Comparison of ENCODE assay signal across 8 cellular contexts in the genomic region with DNA sequence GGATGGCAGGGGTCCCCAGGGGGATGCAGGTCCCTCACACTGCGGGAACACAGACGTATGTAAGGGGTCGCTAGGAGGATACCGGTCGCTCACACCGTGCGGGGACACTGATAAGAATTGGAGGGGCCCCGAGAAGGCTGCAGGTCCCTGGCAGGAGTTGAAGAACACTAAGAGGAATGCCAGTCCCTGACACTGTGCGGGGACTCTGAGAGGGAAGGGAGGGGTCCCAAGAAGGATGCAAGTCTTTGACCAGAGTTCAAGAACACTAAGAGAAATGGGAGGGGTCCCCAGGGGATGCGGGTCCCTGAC. TPM values are rescaled to one million over a fixed set of nuclear protein-coding genes. Genes with fewer than 3 reads are reported as not detected.
DNase-seq lines count a peak whose midpoint lies in the region; ATAC-seq, FAIRE-seq and TF ChIP-seq lines count a peak whose summit lies in the region.

No MANE protein-coding gene starts in this region.

- intact Hi-C loops in ovary (cut with DNase I): loop anchor here in 3 of 4 donors (5.0 to 10.0 kb wide), 5 partner anchors 314 to 614 kb away; no protein-coding TSS in a partner anchor

- peak overlapping the region; percentile 84 for H3K27ac ChIP-seq in DND-41 (ENCODE audit: low read length)
- H3K27ac ChIP-seq in OCI-LY1 (ENCODE audit: low read depth, low read length, poor library complexity, severe bottlenecking): peak overlapping the region; percentile 5
- H3K27ac ChIP-seq in ovary: no peak overlapping the region

- no peak for FAIRE-seq in D721Med (lab: Jason Lieb, UNC)

- no peaks in the 10 kb centered on the region for H3F3A ChIP-seq in OCI-LY1 (ENCODE audit: insufficient read depth, low read length)

- H2AFZ ChIP-seq in DND-41 (ENCODE audit: low read depth, low read length) (peak overlapping the region; percentile 87), OCI-LY1 (ENCODE audit: low read length) (no peak overlapping the region)

- H3K27me3 ChIP-seq in DND-41 (ENCODE audit: insufficient read depth, low read length, poor library complexity) (no peaks in the 10 kb centered on the region), OCI-LY1 (ENCODE audit: insufficient read depth, low read length) (no peaks in the 10 kb centered on the region), ovary (no peaks in the 10 kb centered on the region)

- ATAC-seq in DND-41 (ENCODE audit: insufficient read depth, low read depth): no peak; the same call in 2 of the 3 replicates
- no peak for ATAC-seq in GM21360 (IDR thresholded peaks at IDR 0.05; ENCODE audit: unreplicated experiment)

- DNase-seq in DND-41 (no peak), epithelial cell of esophagus (ENCODE audit: low read depth) (no peak), ovary (no peak), dedifferentiated amniotic fluid mesenchymal stem cell (ENCODE audit: extremely low spot score) (no peak), cerebellar nuclear complex (lab: John Stamatoyannopoulos, UW) (no peak), D721Med (ENCODE audit: insufficient read length, low spot score) (no peak)

- 0 to 1% (median 1%) methylated on average over 10 of the region's 10 CpGs for WGBS in ovary, 3 donors

- H3K36me3 ChIP-seq in DND-41 (ENCODE audit: insufficient read depth, low read length) (peaks cover 22% of the 10 kb centered on the region), OCI-LY1 (ENCODE audit: insufficient read depth, low read length) (peaks cover 19% of the 10 kb centered on the region; the same call in 1 of the 2 replicates), ovary (no peaks in the 10 kb centered on the region)

- no peaks in the 10 kb centered on the region for H3K9me2 ChIP-seq in OCI-LY1 (ENCODE audit: low read depth, low read length)

- H4K20me1 ChIP-seq in DND-41 (ENCODE audit: insufficient read depth, low read length) (no peaks in the 10 kb centered on the region), OCI-LY1 (ENCODE audit: insufficient read depth, low read length) (no peaks in the 10 kb centered on the region)

- H3K4me2 ChIP-seq in DND-41 (ENCODE audit: insufficient read depth, low read length) (peak overlapping the region; percentile 90), OCI-LY1 (ENCODE audit: low read length) (peak overlapping the region; percentile 81)

- TF ChIP-seq POLR2A in ovary (IDR thresholded peaks at IDR 0.05): no peak

- H3K9ac ChIP-seq in DND-41 (ENCODE audit: low read depth, low read length) (peak overlapping the region; percentile 78), OCI-LY1 (ENCODE audit: low read length) (peak overlapping the region; percentile 91)

- H3K4me3 ChIP-seq in DND-41 (ENCODE audit: low read depth in 1 of 2, low read length in 2 of 2) (peak overlapping the region; percentile 58 to 91), OCI-LY1 (ENCODE audit: low read depth, low read length, poor library complexity, severe bottlenecking) (peak overlapping the region; percentile 83), epithelial cell of esophagus (ENCODE audit: low read length) (peak overlapping the region; percentile 92), ovary (peak overlapping the region; percentile 88)

- H3K4me1 ChIP-seq in DND-41 (ENCODE audit: insufficient read depth, low read length) (peaks cover 29% of the 10 kb centered on the region), OCI-LY1 (ENCODE audit: insufficient read depth, low read length, severe bottlenecking) (peaks cover 19% of the 10 kb centered on the region), ovary (ENCODE audit: insufficient read depth) (peaks cover 7% of the 10 kb centered on the region)

- peaks cover 13% of the 10 kb centered on the region for H3K79me2 ChIP-seq in DND-41 (ENCODE audit: insufficient read depth, low read length)
- no peaks in the 10 kb centered on the region for H3K79me2 ChIP-seq in OCI-LY1 (ENCODE audit: insufficient read depth, low read length)

- H3K9me3 ChIP-seq in DND-41 (ENCODE audit: insufficient read depth, low read length, severe bottlenecking): no peaks in the 10 kb centered on the region
- H3K9me3 ChIP-seq in OCI-LY1 (ENCODE audit: low read length): no peaks in the 10 kb centered on the region
- no peaks in the 10 kb centered on the region for H3K9me3 ChIP-seq in ovary

- TF ChIP-seq CTCF in DND-41 (IDR thresholded peaks at IDR 0.05; ENCODE audit: borderline replicate concordance, extremely low read depth, low read length, poor library complexity, severe bottlenecking): no peak
- no peak for TF ChIP-seq CTCF in OCI-LY1 (IDR thresholded peaks at IDR 0.05; ENCODE audit: low read length)
- TF ChIP-seq CTCF in epithelial cell of esophagus (IDR thresholded peaks at IDR 0.05; ENCODE audit: insufficient read depth, low read depth, low read length, missing control alignments): no peak
- TF ChIP-seq CTCF in ovary (IDR thresholded peaks at IDR 0.05): no peak
- TF ChIP-seq CTCF in D721Med (IDR thresholded peaks at IDR 0.05; ENCODE audit: insufficient read depth, missing control alignments): no peak

- no peak for TF ChIP-seq EP300 in ovary (IDR thresholded peaks at IDR 0.05)

RNA-seq across cellular contexts. Expression of a gene that starts 0.5 kb away (rescaled TPM):
- 10 to 100 TPM in 5 of 7 donors, 1 to 10 TPM in 2; 7.4 to 21.4 (median 17.7) TPM for total RNA-seq in ovary
- 1 to 10 TPM; 2.8 to 5.8 TPM for polyA plus RNA-seq in ovary

Comparison
In these comparisons a context has a peak if more than half of its experiments do, and no peak if none do; other contexts are left out.
1. H3K27ac ChIP-seq: peak in DND-41 (single experiment) and OCI-LY1 (single experiment); none in ovary (0 of 2).
2. Peak in every context shown above with its lines, with median percentiles within 50 percentile points of each other: H3K4me3 ChIP-seq.